19 cellular contexts compared by ENCODE assay signal in the genomic region with DNA sequence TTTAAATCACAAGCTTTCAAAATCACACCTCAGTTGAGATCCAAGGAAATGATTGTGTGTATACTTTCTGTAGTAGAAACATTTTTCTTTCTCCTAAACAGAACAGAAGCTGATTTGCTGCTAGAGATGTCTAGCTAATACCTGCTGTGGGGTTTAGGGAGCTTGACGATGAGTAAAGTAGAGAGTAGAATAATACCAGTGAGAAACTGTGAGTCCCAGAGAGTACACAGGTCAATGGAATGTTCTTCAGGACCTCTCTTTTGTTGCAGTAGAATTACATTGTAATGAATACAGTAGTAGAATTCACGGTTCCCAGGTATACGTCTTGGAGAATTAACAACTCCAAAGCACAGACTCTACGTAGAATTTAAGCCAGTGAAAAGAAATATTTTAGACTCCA.
"Had no signal": no experiment of that assay in that cellular context is flagged by ENCODE, and none has a peak within 500 bp of the region (broad histone marks: within the 10 kb centered on the region; RNA-seq: fewer than 3 reads in every experiment).

No MANE protein-coding gene starts in this region.

- H3K36me3 ChIP-seq: thoracic aorta, vagina had no signal

- H3K4me3 Mint-ChIP-seq: activated naive CD8-positive, alpha-beta T cell treated with anti-CD3 and anti-CD28 coated beads, Interleukin-2, amount 10 ng/mL, durations not matched to agents 7 days and 5 days; nephron; stimulated activated naive B cell treated with anti-CD40 and anti-IgM and Interleukin-4, amounts not matched to agents 10 μg/mL and 1 μg/mL and 100 μg/mL, for 72 hours; type B pancreatic cell had no signal

- H3K27ac ChIP-seq: hepatocyte, thoracic aorta, vagina, WERI-Rb-1 had no signal

- H3K9me3 Mint-ChIP-seq: activated naive CD8-positive, alpha-beta T cell treated with anti-CD3 and anti-CD28 coated beads, Interleukin-2, amount 10 ng/mL, durations not matched to agents 7 days and 5 days; nephron; stimulated activated naive B cell treated with anti-CD40 and anti-IgM and Interleukin-4, amounts not matched to agents 10 μg/mL and 1 μg/mL and 100 μg/mL, for 72 hours; type B pancreatic cell had no signal

- H3K4me2 ChIP-seq: hepatocyte, smooth muscle cell had no signal

- H3K9me3 ChIP-seq: thoracic aorta, vagina had no signal

- H3K27me3 Mint-ChIP-seq: activated naive CD8-positive, alpha-beta T cell treated with anti-CD3 and anti-CD28 coated beads, Interleukin-2, amount 10 ng/mL, durations not matched to agents 7 days and 5 days; stimulated activated naive B cell treated with anti-CD40 and anti-IgM and Interleukin-4, amounts not matched to agents 10 μg/mL and 1 μg/mL and 100 μg/mL, for 72 hours; type B pancreatic cell had no signal

- ATAC-seq: stimulated activated naive B cell treated with anti-CD40 and anti-IgM and Interleukin-4, amounts not matched to agents 10 μg/mL and 1 μg/mL and 100 μg/mL, for 72 hours had no signal

- H3K27me3 ChIP-seq: hepatocyte, vagina had no signal

- H2AFZ ChIP-seq: hepatocyte had no signal

- DNase-seq: activated CD4-positive, alpha-beta T cell treated with anti-CD3 and anti-CD28 coated beads for 1 hour; activated naive CD4-positive, alpha-beta T cell; activated naive CD8-positive, alpha-beta T cell treated with anti-CD3 and anti-CD28 coated beads, Interleukin-2, amount 10 ng/mL, durations not matched to agents 7 days and 5 days; activated T-cell treated with anti-CD3 and anti-CD28 coated beads, Interleukin-2, amount 50 U/mL, for 1 hour; amniotic stem cell; left ventricle myocardium superior; mammary epithelial cell; stimulated activated CD4-positive, alpha-beta T cell treated with anti-CD3 and anti-CD28 coated beads, Interleukin-15, amount 100 ng/mL, for 24 hours; stimulated activated naive B cell treated with anti-CD40 and anti-IgM and Interleukin-4, amounts not matched to agents 10 μg/mL and 1 μg/mL and 100 μg/mL, for 72 hours; WERI-Rb-1 had no signal

- H3K4me1 ChIP-seq: vagina had no signal

- FAIRE-seq: bronchial epithelial cell, endometrium, TTC549 had no signal

- H3K27ac Mint-ChIP-seq: activated naive CD8-positive, alpha-beta T cell treated with anti-CD3 and anti-CD28 coated beads, Interleukin-2, amount 10 ng/mL, durations not matched to agents 7 days and 5 days; nephron; stimulated activated naive B cell treated with anti-CD40 and anti-IgM and Interleukin-4, amounts not matched to agents 10 μg/mL and 1 μg/mL and 100 μg/mL, for 72 hours; type B pancreatic cell had no signal

- H3K4me3 ChIP-seq: hepatocyte, smooth muscle cell, thoracic aorta, vagina had no signal
